ENCODE assay signal across 16 cellular contexts in the genomic region with DNA sequence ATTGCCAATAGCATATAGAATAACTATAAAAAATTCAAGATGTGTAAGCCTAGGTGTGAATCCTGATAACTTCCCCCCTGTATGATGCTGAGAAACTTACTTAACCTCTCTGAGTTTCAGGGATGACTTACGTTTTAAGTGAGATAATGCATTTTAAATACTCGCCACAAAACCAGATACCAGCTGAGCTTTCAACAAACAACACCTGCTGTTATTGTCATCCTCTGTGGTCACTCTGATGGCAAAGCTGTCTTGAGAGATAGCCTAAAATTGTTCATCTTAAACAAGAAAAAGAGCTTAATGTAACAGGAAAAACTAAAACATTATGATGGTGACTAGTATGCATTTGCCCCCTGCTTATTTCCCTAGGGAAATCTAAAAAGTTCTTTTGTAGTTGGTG.
DNase-seq lines count a peak whose midpoint lies in the region; ATAC-seq and TF ChIP-seq lines count a peak whose summit lies in the region.
"Had no signal": no experiment of that assay in that cellular context is flagged by ENCODE, and none has a peak within 500 bp of the region (broad histone marks: within the 10 kb centered on the region; RNA-seq: fewer than 3 reads in every experiment).

No MANE protein-coding gene starts in this region.

- no peaks in the 10 kb centered on the region; the same call in 1 of the 2 replicates for H3K9me2 ChIP-seq in MM.1S (replicated peaks; ENCODE audit: insufficient read depth, low read length)

- no peaks in the 10 kb centered on the region for H3K9me3 Mint-ChIP-seq in chondrocyte (ENCODE audit: low read depth)

- H3K9me3 ChIP-seq in MM.1S (replicated peaks; ENCODE audit: insufficient read depth, low read length): no peaks in the 10 kb centered on the region

- H3K4me3 ChIP-seq in KMS-11 (IDR thresholded peaks at IDR 0.05; ENCODE audit: insufficient read depth, low read depth, low read length) (no peak overlapping the region), MM.1S (ENCODE audit: low read length) (no peak overlapping the region)
- H3K4me3 ChIP-seq: A549; BLaER1 treated with 17β-estradiol and CSF1 and Interleukin-3, amounts not matched to agents 10 nM and 100 nM had no signal

- H3K4me3 Mint-ChIP-seq in chondrocyte (ENCODE audit: unreplicated experiment): no peak overlapping the region
- H3K4me3 Mint-ChIP-seq: B cell; CD4-positive, alpha-beta T cell; CD8-positive, alpha-beta T cell had no signal

- H3K27ac ChIP-seq in KMS-11: peak overlapping the region; percentile 54; the same call in 1 of the 2 replicates
- peak overlapping the region; percentile 57; the same call in 1 of the 2 replicates for H3K27ac ChIP-seq in MM.1S (ENCODE audit: low read length)
- H3K27ac ChIP-seq: 22Rv1; A549; BLaER1 treated with 17β-estradiol and CSF1 and Interleukin-3, amounts not matched to agents 10 nM and 100 nM; C4-2B had no signal

- H3F3A ChIP-seq in MM.1S (ENCODE audit: insufficient read depth, low read length): peaks cover 4% of the 10 kb centered on the region; the same call in 1 of the 2 replicates

- peaks cover 61% of the 10 kb centered on the region for H3K4me1 ChIP-seq in KMS-11 (ENCODE audit: low read depth, poor library complexity, severe bottlenecking)
- peaks cover 27% of the 10 kb centered on the region for H3K4me1 ChIP-seq in MM.1S (ENCODE audit: low read length)
- H3K4me1 ChIP-seq: A549; BLaER1 treated with 17β-estradiol and CSF1 and Interleukin-3, amounts not matched to agents 10 nM and 100 nM had no signal

- H3K79me2 ChIP-seq in KMS-11 (ENCODE audit: insufficient read depth, low read depth): no peaks in the 10 kb centered on the region
- no peaks in the 10 kb centered on the region for H3K79me2 ChIP-seq in MM.1S (ENCODE audit: low read length)

- DNase-seq in MM.1S: peak; percentile 55
- DNase-seq in myocyte (ENCODE audit: low read depth): peak; percentile 65
- no peak for DNase-seq in NCI-H2107 treated with DMSO at 0.1 percent for 48 hours (lab: John Stamatoyannopoulos, UW; ENCODE audit: unreplicated experiment)
- DNase-seq in chondrocyte (ENCODE audit: low spot score): no peak
- DNase-seq: AML-193; CD4-positive, alpha-beta T cell; CD8-positive, alpha-beta T cell; DMS79 treated with DMSO at 0.1 percent for 48 hours; GF-D8 had no signal

- H2AFZ ChIP-seq in KMS-11 (ENCODE audit: low read depth) (peak overlapping the region; percentile 8), MM.1S (ENCODE audit: low read length) (no peak overlapping the region)

- no peaks in the 10 kb centered on the region for H3K36me3 Mint-ChIP-seq in chondrocyte (ENCODE audit: low read depth)
- H3K36me3 Mint-ChIP-seq: CD8-positive, alpha-beta T cell had no signal

- no peak for ATAC-seq in HG03469 (IDR thresholded peaks at IDR 0.05; ENCODE audit: unreplicated experiment)
- ATAC-seq: A549; CD8-positive, alpha-beta T cell had no signal

- TF ChIP-seq CTCF in KMS-11 (conservative IDR thresholded peaks at IDR 0.05; ENCODE audit: low read depth, low read length): no peak
- no peak for TF ChIP-seq CTCF in MM.1S (IDR thresholded peaks at IDR 0.05; ENCODE audit: low read length)
- TF ChIP-seq CTCF in chondrocyte (IDR thresholded peaks at IDR 0.05): no peak

- no peak overlapping the region for H3K27ac Mint-ChIP-seq in chondrocyte (ENCODE audit: unreplicated experiment)
- H3K27ac Mint-ChIP-seq: B cell; CD4-positive, alpha-beta T cell; CD8-positive, alpha-beta T cell had no signal

- H3K4me1 Mint-ChIP-seq in chondrocyte (ENCODE audit: low read depth): no peaks in the 10 kb centered on the region
- H3K4me1 Mint-ChIP-seq: B cell had no signal

- H3K4me2 ChIP-seq in KMS-11 (peak overlapping the region; percentile 70), MM.1S (ENCODE audit: low read depth, low read length) (no peak overlapping the region)
- H3K4me2 ChIP-seq: A549; BLaER1 treated with 17β-estradiol and CSF1 and Interleukin-3, amounts not matched to agents 10 nM and 100 nM had no signal

- H3K9ac ChIP-seq in KMS-11: no peak overlapping the region; the same call in 1 of the 2 replicates
- H3K9ac ChIP-seq in MM.1S (ENCODE audit: low read length): 0 out of 2 replicates have a peak overlapping the region, but pooled peaks have one; percentile 12
- H3K9ac ChIP-seq: BLaER1 treated with 17β-estradiol and CSF1 and Interleukin-3, amounts not matched to agents 10 nM and 100 nM had no signal

- no peaks in the 10 kb centered on the region for H3K36me3 ChIP-seq in KMS-11 (ENCODE audit: insufficient read depth)
- no peaks in the 10 kb centered on the region for H3K36me3 ChIP-seq in MM.1S (replicated peaks; ENCODE audit: insufficient read depth, low read length)
- H3K36me3 ChIP-seq: BLaER1 treated with 17β-estradiol and CSF1 and Interleukin-3, amounts not matched to agents 10 nM and 100 nM had no signal

- H3K27me3 Mint-ChIP-seq in chondrocyte (ENCODE audit: low read depth): peaks cover 7% of the 10 kb centered on the region
- H3K27me3 Mint-ChIP-seq: B cell; CD4-positive, alpha-beta T cell had no signal

- H3K27me3 ChIP-seq in KMS-11 (ENCODE audit: insufficient read depth, low read depth) (no peaks in the 10 kb centered on the region), MM.1S (replicated peaks; ENCODE audit: insufficient read depth, low read length) (no peaks in the 10 kb centered on the region)
- H3K27me3 ChIP-seq: BLaER1 treated with 17β-estradiol and CSF1 and Interleukin-3, amounts not matched to agents 10 nM and 100 nM had no signal

- H4K20me1 ChIP-seq in KMS-11 (ENCODE audit: insufficient read depth) (no peaks in the 10 kb centered on the region), MM.1S (ENCODE audit: insufficient read depth, low read length) (no peaks in the 10 kb centered on the region)
- H4K20me1 ChIP-seq: BLaER1 treated with 17β-estradiol and CSF1 and Interleukin-3, amounts not matched to agents 10 nM and 100 nM had no signal

Comparison
In these comparisons a context has a peak if more than half of its experiments do, and no peak if none do; other contexts are left out.
1. DNase-seq: peak in MM.1S (single experiment) and myocyte (single experiment); none in NCI-H2107 treated with DMSO at 0.1 percent for 48 hours (single experiment) and chondrocyte (single experiment).